Comparison of ENCODE assay signal across 16 cellular contexts in genomic region chr2:145800201-145801091, GRCh38.
DNase-seq lines count a peak whose midpoint lies in the region; ATAC-seq, FAIRE-seq and TF ChIP-seq lines count a peak whose summit lies in the region.
"Had no signal": no experiment of that assay in that cellular context is flagged by ENCODE, and none has a peak within 500 bp of the region (broad histone marks: within the 10 kb centered on the region; RNA-seq: fewer than 3 reads in every experiment).

No MANE protein-coding gene starts in this region.

- intact Hi-C loops in mammary epithelial cell (cut with micrococcal nuclease), result no loop called here
- intact Hi-C loops in right lobe of liver (cut with DNase I), result no loop called here

- no peak overlapping the region for H3K9ac ChIP-seq in mammary epithelial cell (ENCODE audit: insufficient read depth, low read length)

- no peak overlapping the region for H3K4me3 ChIP-seq in NB4 (ENCODE audit: low read depth, low read length)
- no peak overlapping the region for H3K4me3 ChIP-seq in mammary epithelial cell (replicated peaks in 1 of 3; ENCODE audit: insufficient read depth in 1 of 3, low read depth in 2 of 3, low read length in 3 of 3)
- no peak overlapping the region for H3K4me3 ChIP-seq in right lobe of liver
- H3K4me3 ChIP-seq: esophagus squamous epithelium, sigmoid colon had no signal

- 25% methylated on average over 5 of the region's 5 CpGs for WGBS in mammary epithelial cell (ENCODE audit: low coverage, missing lambda C conversion rate)
- WGBS in right lobe of liver (ENCODE audit: insufficient coverage, low coverage, low lambda C conversion rate, missing lambda C conversion rate), result 23% methylated on average over 5 of the region's 5 CpGs

- CTCF ChIA-PET in mammary epithelial cell (lab: Charles Lee; ENCODE audit: low non-redundant PET), result no interaction called here

- H3K4me1 ChIP-seq in mammary epithelial cell (ENCODE audit: insufficient read depth, low read length) (peaks cover 36% of the 10 kb centered on the region), right lobe of liver (peaks cover 0 to 14% (median 4%) of the 10 kb centered on the region in 4 donors)
- H3K4me1 ChIP-seq: esophagus squamous epithelium, sigmoid colon had no signal

- H3K9me3 ChIP-seq in mammary epithelial cell (replicated peaks; ENCODE audit: insufficient read depth, low read length) (no peaks in the 10 kb centered on the region), right lobe of liver (no peaks in the 10 kb centered on the region)
- H3K9me3 ChIP-seq: esophagus squamous epithelium, sigmoid colon had no signal

- no peaks in the 10 kb centered on the region for H3K27me3 ChIP-seq in mammary epithelial cell (ENCODE audit: insufficient read depth, low read length)
- no peaks in the 10 kb centered on the region for H3K27me3 ChIP-seq in right lobe of liver
- H3K27me3 ChIP-seq: esophagus squamous epithelium, sigmoid colon had no signal

- peak overlapping the region; percentile 56 for H3K4me2 ChIP-seq in mammary epithelial cell (ENCODE audit: insufficient read depth, low read depth, low read length)

- TF ChIP-seq CTCF in NB4 (IDR thresholded peaks at IDR 0.05; ENCODE audit: low read depth, low read length) (no peak), mammary epithelial cell (conservative IDR thresholded peaks at IDR 0.05 in 1 of 2, IDR thresholded peaks at IDR 0.05 in 1 of 2; ENCODE audit: extremely low read depth in 1 of 2, insufficient read depth in 1 of 2, low read depth in 1 of 2, low read length in 2 of 2) (no peak), right lobe of liver (IDR thresholded peaks at IDR 0.05) (no peak)

- DNase-seq in Daoy (ENCODE audit: low read depth) (peak; percentile 9), NB4 (ENCODE audit: low read depth) (peak; percentile 7), mammary epithelial cell (peak; percentile 91), right lobe of liver (peak in 2 of 3 donors; percentile 45 to 69), DMS79 (lab: John Stamatoyannopoulos, UW) (no peak), NCI-H526 (lab: John Stamatoyannopoulos, UW) (no peak), GM19239 (ENCODE audit: insufficient read length, low spot score) (no peak)
- DNase-seq: activated CD4-positive, alpha-beta T cell treated with anti-CD3 and anti-CD28 coated beads, Interleukin-2, amount 50 U/mL, for 1 hour; activated gamma-delta T cell; esophagus squamous epithelium; MM.1S; naive B cell; sigmoid colon; substantia nigra; T-cell had no signal

- TF ChIP-seq POLR2A in NB4 (IDR thresholded peaks at IDR 0.05; ENCODE audit: extremely low read depth, insufficient read length), result no peak
- TF ChIP-seq POLR2A in right lobe of liver (IDR thresholded peaks at IDR 0.05), result no peak

- FAIRE-seq in GM19239 (lab: Jason Lieb, UNC), result no peak

- ATAC-seq in right lobe of liver, result peak; percentile 98 to 100 (median 98)
- no peak for ATAC-seq in HG02571 (IDR thresholded peaks at IDR 0.05; ENCODE audit: unreplicated experiment)
- ATAC-seq: T-cell had no signal

- H3K36me3 ChIP-seq in mammary epithelial cell (ENCODE audit: insufficient read depth, low read length) (no peaks in the 10 kb centered on the region), right lobe of liver (no peaks in the 10 kb centered on the region)
- H3K36me3 ChIP-seq: esophagus squamous epithelium, sigmoid colon had no signal

- BruUV-seq in mammary epithelial cell (replicated peaks; lab: Mats Ljungman, UMichigan), result no TSS peak

- in situ Hi-C loops in mammary epithelial cell (cut with MboI; ENCODE audit: low sequenced_read_pairs in 2 of 2), result no loop called here

- H2AFZ ChIP-seq in mammary epithelial cell (ENCODE audit: low read depth, low read length), result no peak overlapping the region

- no peak overlapping the region for H3K27ac ChIP-seq in mammary epithelial cell (ENCODE audit: insufficient read depth, low read depth, low read length)
- no peak overlapping the region for H3K27ac ChIP-seq in right lobe of liver
- H3K27ac ChIP-seq: esophagus squamous epithelium, sigmoid colon had no signal

- dilution Hi-C loops in mammary epithelial cell (cut with HindIII; ENCODE audit: low sequenced_read_pairs), result no loop called here

- no peaks in the 10 kb centered on the region for H4K20me1 ChIP-seq in mammary epithelial cell (ENCODE audit: insufficient read depth, low read length)

- H3K79me2 ChIP-seq in mammary epithelial cell (ENCODE audit: insufficient read depth, low read length), result no peaks in the 10 kb centered on the region

Comparison
In these comparisons a context has a peak if more than half of its experiments do, and no peak if none do; other contexts are left out.
1. DNase-seq: peak in Daoy (single experiment), NB4 (single experiment), mammary epithelial cell (single experiment) and right lobe of liver (2 of 3); none in DMS79 (single experiment), NCI-H526 (0 of 2) and GM19239 (single experiment).